ENCODE assay signal across 16 cellular contexts in genomic region chr9:98002808-98003207, GRCh38. TPM values are rescaled to one million over a fixed set of nuclear protein-coding genes. Genes with fewer than 3 reads are reported as not detected.
A peak's percentile ranks its signal among the peaks of the same experiment; 100 is the strongest.
DNase-seq lines count a peak whose midpoint lies in the region; ATAC-seq and TF ChIP-seq lines count a peak whose summit lies in the region.
"Had no signal": no experiment of that assay in that cellular context is flagged by ENCODE, and none has a peak within 500 bp of the region (broad histone marks: within the 10 kb centered on the region; RNA-seq: fewer than 3 reads in every experiment).

No MANE protein-coding gene starts in this region.

- H3K4me3 Mint-ChIP-seq in T-helper 17 cell = no peak overlapping the region
- H3K4me3 Mint-ChIP-seq: activated naive CD8-positive, alpha-beta T cell treated with anti-CD3 and anti-CD28 coated beads, Interleukin-2, amount 50 U/mL, for 24 hours had no signal

- peak overlapping the region; percentile 16 for H3K27ac ChIP-seq in substantia nigra (ENCODE audit: low read depth, low read length, poor library complexity, severe bottlenecking)
- H3K27ac ChIP-seq: C4-2B had no signal

- H3K4me3 ChIP-seq in fibroblast of the aortic adventitia (ENCODE audit: low read depth, low read length) = no peak overlapping the region
- H3K4me3 ChIP-seq: thoracic aorta had no signal

- H3K4me1 Mint-ChIP-seq in T-helper 17 cell = peaks cover 10% of the 10 kb centered on the region

- H3K27me3 Mint-ChIP-seq in T-helper 17 cell = no peaks in the 10 kb centered on the region
- H3K27me3 Mint-ChIP-seq: activated naive CD8-positive, alpha-beta T cell treated with anti-CD3 and anti-CD28 coated beads, Interleukin-2, amount 50 U/mL, for 24 hours had no signal

- H3K9me3 ChIP-seq in T-helper 17 cell (ENCODE audit: control insufficient read depth, low read length, poor library complexity, severe bottlenecking) = no peaks in the 10 kb centered on the region
- H3K9me3 ChIP-seq: thoracic aorta had no signal

- peak; percentile 17 for DNase-seq in NCI-H2196 (lab: John Stamatoyannopoulos, UW; ENCODE audit: unreplicated experiment)
- DNase-seq in NCI-H2196 treated with DMSO at 0.1 percent for 48 hours (lab: John Stamatoyannopoulos, UW; ENCODE audit: unreplicated experiment) = no peak
- no peak for DNase-seq in T-helper 17 cell
- peak; percentile 42 for DNase-seq in fibroblast of the aortic adventitia (ENCODE audit: low read depth)
- DNase-seq in substantia nigra (lab: John Stamatoyannopoulos, UW) = peak in 4 of 49 donors; percentile 3 to 75 (median 35)
- no peak for DNase-seq in UCSD-AML1 (lab: John Stamatoyannopoulos, UW; ENCODE audit: unreplicated experiment)
- DNase-seq: activated CD4-positive, alpha-beta T cell treated with anti-CD3 and anti-CD28 coated beads for 48 hours; activated naive CD8-positive, alpha-beta T cell treated with anti-CD3 and anti-CD28 coated beads, Interleukin-2, amount 50 U/mL, for 24 hours; activated T-cell treated with anti-CD3 and anti-CD28 coated beads for 4 hours; DND-41; NCI-H1092 treated with DMSO at 0.1 percent for 48 hours; stimulated activated CD4-positive, alpha-beta T cell treated with anti-CD3 and anti-CD28 coated beads, Interleukin-4, amount 100 ng/mL, for 1 hour had no signal

- H3K36me3 Mint-ChIP-seq in T-helper 17 cell (ENCODE audit: low read depth) = peaks cover 3% of the 10 kb centered on the region

- H3K27ac Mint-ChIP-seq in T-helper 17 cell = peak overlapping the region; percentile 4
- H3K27ac Mint-ChIP-seq: activated naive CD8-positive, alpha-beta T cell treated with anti-CD3 and anti-CD28 coated beads, Interleukin-2, amount 50 U/mL, for 24 hours had no signal

- ATAC-seq in T-helper 17 cell (no peak), HG03159 (IDR thresholded peaks at IDR 0.05; ENCODE audit: unreplicated experiment) (no peak), GM18511 (IDR thresholded peaks at IDR 0.05; ENCODE audit: unreplicated experiment) (no peak)
- ATAC-seq: activated naive CD8-positive, alpha-beta T cell treated with anti-CD3 and anti-CD28 coated beads, Interleukin-2, amount 50 U/mL, for 24 hours had no signal

- TF ChIP-seq CTCF in fibroblast of the aortic adventitia (IDR thresholded peaks at IDR 0.05; ENCODE audit: insufficient read depth, low read length) = no peak

RNA-seq across cellular contexts. Expression of gene ANP32B, which starts 19.7 kb away (rescaled TPM):
- 100 to 1,000 TPM; 143 to 158 TPM for total RNA-seq in T-helper 17 cell
- total RNA-seq in fibroblast of the aortic adventitia (ENCODE audit: low replicate concordance) = 17.0 and 149 TPM in 2 replicates

RNA-seq across cellular contexts. Expression of gene NANS, which starts 53.7 kb away (rescaled TPM):
- 10 to 100 TPM; 38.1 to 44.9 TPM for total RNA-seq in T-helper 17 cell
- total RNA-seq in fibroblast of the aortic adventitia (ENCODE audit: low replicate concordance) = 46.6 and 62.5 TPM in 2 replicates

Comparison
In these comparisons a context has a peak if more than half of its experiments do, and no peak if none do; other contexts are left out.
1. DNase-seq: peak in NCI-H2196 (single experiment) and fibroblast of the aortic adventitia (single experiment); none in NCI-H2196 treated with DMSO at 0.1 percent for 48 hours (single experiment), T-helper 17 cell (0 of 3) and UCSD-AML1 (single experiment).